13 cellular contexts compared by ENCODE assay signal in the genomic region with DNA sequence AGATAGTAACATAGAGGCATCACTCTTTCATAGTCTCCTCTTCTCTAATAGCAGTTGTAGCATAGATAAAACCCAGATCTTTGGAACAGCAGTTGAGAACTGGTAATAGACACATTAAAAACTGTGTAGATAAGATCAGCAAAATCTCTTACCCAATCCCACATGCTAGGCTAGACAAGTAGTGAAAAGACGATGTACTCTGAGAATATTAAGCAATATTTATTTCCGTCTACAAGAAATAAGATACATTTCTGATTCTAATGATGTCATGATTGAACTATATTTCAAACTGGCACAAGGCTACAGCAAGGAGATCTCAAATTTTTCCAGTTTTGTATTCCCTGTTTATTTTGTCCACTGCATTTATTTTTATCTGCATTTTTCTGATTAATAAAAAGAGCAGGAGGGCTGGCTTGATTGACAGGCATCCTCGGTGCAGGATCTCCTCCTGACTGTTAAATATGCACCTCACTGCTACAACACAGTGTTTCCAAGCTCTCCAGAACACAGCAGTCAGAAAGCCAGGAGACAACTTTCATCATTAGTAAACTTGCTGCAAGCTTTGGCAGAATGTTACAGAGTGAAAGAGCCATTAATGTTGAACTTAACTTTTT.
"Had no signal": no experiment of that assay in that cellular context is flagged by ENCODE, and none has a peak within 500 bp of the region (broad histone marks: within the 10 kb centered on the region; RNA-seq: fewer than 3 reads in every experiment).

No MANE protein-coding gene starts in this region.

- H3K27me3 ChIP-seq: adrenal gland, body of pancreas, stomach had no signal

- DNase-seq: activated CD4-positive, alpha-beta T cell treated with anti-CD3 and anti-CD28 coated beads, Interleukin-2, amount 10 ng/mL, durations not matched to agents 7 days and 5 days; activated CD4-positive, CD25-positive, alpha-beta regulatory T cell; activated naive CD4-positive, alpha-beta T cell treated with anti-CD3 and anti-CD28 coated beads, Interleukin-2, amount 10 ng/mL, durations not matched to agents 7 days and 5 days; adrenal gland; body of pancreas; dermis blood vessel endothelial cell; erythroblast; foreskin fibroblast; retina; stimulated activated CD4-positive, alpha-beta T cell treated with anti-CD3 and anti-CD28 coated beads, Interleukin-4, amount 100 ng/mL, for 4 hours; stomach; T-helper 2 cell had no signal

- H3K9me3 ChIP-seq: adrenal gland, body of pancreas, stomach had no signal

- H3K36me3 ChIP-seq: adrenal gland, stomach had no signal

- H3K27ac ChIP-seq: adrenal gland, body of pancreas, skin epidermis, stomach had no signal

- H3K4me1 ChIP-seq: adrenal gland, body of pancreas, stomach had no signal

- H3K4me3 ChIP-seq: adrenal gland, body of pancreas, skin epidermis, stomach had no signal
